Comparison of ENCODE assay signal across 1 cellular context in genomic region chr12:95336387-95337067, GRCh38.
A peak's percentile ranks its signal among the peaks of the same experiment; 100 is the strongest.
TF ChIP-seq lines count a peak whose summit lies in the region.

No MANE protein-coding gene starts in this region.

TF ChIP-seq in HepG2, 621 proteins besides CTCF, POLR2A, EP300 and RAD21 (continued from another document):
- TF ChIP-seq, protein P1, sequence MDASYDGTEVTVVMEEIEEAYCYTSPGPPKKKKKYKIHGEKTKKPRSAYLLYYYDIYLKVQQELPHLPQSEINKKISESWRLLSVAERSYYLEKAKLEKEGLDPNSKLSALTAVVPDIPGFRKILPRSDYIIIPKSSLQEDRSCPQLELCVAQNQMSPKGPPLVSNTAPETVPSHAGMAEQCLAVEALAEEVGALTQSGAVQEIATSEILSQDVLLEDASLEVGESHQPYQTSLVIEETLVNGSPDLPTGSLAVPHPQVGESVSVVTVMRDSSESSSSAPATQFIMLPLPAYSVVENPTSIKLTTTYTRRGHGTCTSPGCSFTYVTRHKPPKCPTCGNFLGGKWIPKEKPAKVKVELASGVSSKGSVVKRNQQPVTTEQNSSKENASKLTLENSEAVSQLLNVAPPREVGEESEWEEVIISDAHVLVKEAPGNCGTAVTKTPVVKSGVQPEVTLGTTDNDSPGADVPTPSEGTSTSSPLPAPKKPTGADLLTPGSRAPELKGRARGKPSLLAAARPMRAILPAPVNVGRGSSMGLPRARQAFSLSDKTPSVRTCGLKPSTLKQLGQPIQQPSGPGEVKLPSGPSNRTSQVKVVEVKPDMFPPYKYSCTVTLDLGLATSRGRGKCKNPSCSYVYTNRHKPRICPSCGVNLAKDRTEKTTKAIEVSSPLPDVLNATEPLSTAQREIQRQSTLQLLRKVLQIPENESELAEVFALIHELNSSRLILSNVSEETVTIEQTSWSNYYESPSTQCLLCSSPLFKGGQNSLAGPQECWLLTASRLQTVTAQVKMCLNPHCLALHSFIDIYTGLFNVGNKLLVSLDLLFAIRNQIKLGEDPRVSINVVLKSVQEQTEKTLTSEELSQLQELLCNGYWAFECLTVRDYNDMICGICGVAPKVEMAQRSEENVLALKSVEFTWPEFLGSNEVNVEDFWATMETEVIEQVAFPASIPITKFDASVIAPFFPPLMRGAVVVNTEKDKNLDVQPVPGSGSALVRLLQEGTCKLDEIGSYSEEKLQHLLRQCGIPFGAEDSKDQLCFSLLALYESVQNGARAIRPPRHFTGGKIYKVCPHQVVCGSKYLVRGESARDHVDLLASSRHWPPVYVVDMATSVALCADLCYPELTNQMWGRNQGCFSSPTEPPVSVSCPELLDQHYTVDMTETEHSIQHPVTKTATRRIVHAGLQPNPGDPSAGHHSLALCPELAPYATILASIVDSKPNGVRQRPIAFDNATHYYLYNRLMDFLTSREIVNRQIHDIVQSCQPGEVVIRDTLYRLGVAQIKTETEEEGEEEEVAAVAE (CRISPR knock-in tag; IDR thresholded peaks at IDR 0.05; ENCODE audit: borderline replicate concordance), result no peak
- TF ChIP-seq SOX5 (CRISPR knock-in tag; IDR thresholded peaks at IDR 0.05; ENCODE audit: borderline replicate concordance) (peak; percentile 38; the same call in 1 of the 2 replicates), ZNF329 (CRISPR knock-in tag; IDR thresholded peaks at IDR 0.05; ENCODE audit: low read depth) (no peak), NFRKB (IDR thresholded peaks at IDR 0.05) (no peak)
- TF ChIP-seq, protein P2, sequence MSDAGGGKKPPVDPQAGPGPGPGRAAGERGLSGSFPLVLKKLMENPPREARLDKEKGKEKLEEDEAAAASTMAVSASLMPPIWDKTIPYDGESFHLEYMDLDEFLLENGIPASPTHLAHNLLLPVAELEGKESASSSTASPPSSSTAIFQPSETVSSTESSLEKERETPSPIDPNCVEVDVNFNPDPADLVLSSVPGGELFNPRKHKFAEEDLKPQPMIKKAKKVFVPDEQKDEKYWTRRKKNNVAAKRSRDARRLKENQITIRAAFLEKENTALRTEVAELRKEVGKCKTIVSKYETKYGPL (CRISPR knock-in tag; IDR thresholded peaks at IDR 0.05), result no peak
